Comparison of ENCODE assay signal across 19 cellular contexts in genomic region chr3:36875397-36875796, GRCh38.
DNase-seq lines count a peak whose midpoint lies in the region; ATAC-seq and TF ChIP-seq lines count a peak whose summit lies in the region.
"Had no signal": no experiment of that assay in that cellular context is flagged by ENCODE, and none has a peak within 500 bp of the region (broad histone marks: within the 10 kb centered on the region; RNA-seq: fewer than 3 reads in every experiment).

No MANE protein-coding gene starts in this region.

- DNase-seq in activated naive CD4-positive, alpha-beta T cell treated with anti-CD3 and anti-CD28 coated beads, Interleukin-2, amount 10 ng/mL, durations not matched to agents 7 days and 5 days: no peak
- no peak for DNase-seq in activated naive CD4-positive, alpha-beta T cell (lab: John Stamatoyannopoulos, UW)
- DNase-seq in T-cell (no peak), right lobe of liver (no peak)
- DNase-seq in naive thymus-derived CD8-positive, alpha-beta T cell: no peak
- no peak for DNase-seq in activated CD4-positive, CD25-positive, alpha-beta regulatory T cell treated with anti-CD3 and anti-CD28 coated beads, Interleukin-2, amount 50 U/mL, for 72 hours
- no peak for DNase-seq in activated CD8-positive, alpha-beta T cell treated with anti-CD3 and anti-CD28 coated beads, Interleukin-2, amount 10 ng/mL, durations not matched to agents 7 days and 5 days
- DNase-seq: DMS79 treated with DMSO at 0.1 percent for 48 hours, GF-D8, GM23248, KBM-7, NCI-H1092, NCI-H187, NCI-H2171, NCI-H82, SHP77 treated with DMSO at 0.1 percent for 48 hours had no signal

- 72% methylated on average over 2 of the region's 3 CpGs for WGBS in right lobe of liver (ENCODE audit: insufficient coverage, low coverage, low lambda C conversion rate, missing lambda C conversion rate)

- CTCF ChIA-PET in activated naive CD4-positive, alpha-beta T cell treated with anti-CD3 and anti-CD28 coated beads, Interleukin-2, amount 10 ng/mL, durations not matched to agents 7 days and 5 days (lab: Charles Lee): interaction anchor here (1.5 to 2.0 kb wide), 2 partner anchors 29 to 33 kb away, joined by 4 to 5 read pairs; no protein-coding TSS in a partner anchor
- CTCF ChIA-PET in T-cell (lab: Charles Lee): interaction anchor here in 1 of 2 donors (0.6 to 2.4 kb wide), 3 partner anchors 83 to 223 kb away, joined by 3 to 20 read pairs (median 3); no protein-coding TSS in a partner anchor
- CTCF ChIA-PET in activated CD8-positive, alpha-beta T cell treated with anti-CD3 and anti-CD28 coated beads, Interleukin-2, amount 10 ng/mL, durations not matched to agents 7 days and 5 days (lab: Charles Lee): interaction anchor here (2.4 to 4.1 kb wide), 3 partner anchors 31 to 82 kb away, joined by 11 to 42 read pairs (median 23); no protein-coding TSS in a partner anchor

- H3K27ac Mint-ChIP-seq in activated naive CD4-positive, alpha-beta T cell treated with anti-CD3 and anti-CD28 coated beads, Interleukin-2, amount 10 ng/mL, durations not matched to agents 7 days and 5 days: peak overlapping the region; percentile 47
- H3K27ac Mint-ChIP-seq in T-cell: peak overlapping the region; percentile 94 to 99
- peak overlapping the region; percentile 32 to 98 (median 94) for H3K27ac Mint-ChIP-seq in naive thymus-derived CD8-positive, alpha-beta T cell
- no peak overlapping the region for H3K27ac Mint-ChIP-seq in activated CD8-positive, alpha-beta T cell treated with anti-CD3 and anti-CD28 coated beads, Interleukin-2, amount 10 ng/mL, durations not matched to agents 7 days and 5 days

- peaks cover 40% of the 10 kb centered on the region for H3K4me1 Mint-ChIP-seq in activated naive CD4-positive, alpha-beta T cell treated with anti-CD3 and anti-CD28 coated beads, Interleukin-2, amount 10 ng/mL, durations not matched to agents 7 days and 5 days
- H3K4me1 Mint-ChIP-seq in T-cell: peaks cover 50 to 65% (median 55%) of the 10 kb centered on the region in 3 donors
- H3K4me1 Mint-ChIP-seq in naive thymus-derived CD8-positive, alpha-beta T cell: peaks cover 25 to 60% (median 47%) of the 10 kb centered on the region in 4 donors
- H3K4me1 Mint-ChIP-seq in activated CD8-positive, alpha-beta T cell treated with anti-CD3 and anti-CD28 coated beads, Interleukin-2, amount 10 ng/mL, durations not matched to agents 7 days and 5 days (ENCODE audit: low read depth): peaks cover 36% of the 10 kb centered on the region

- H3K4me1 ChIP-seq in right lobe of liver: peaks cover 0 to 3% (median 0%) of the 10 kb centered on the region in 4 donors

- H3K36me3 Mint-ChIP-seq in activated naive CD4-positive, alpha-beta T cell treated with anti-CD3 and anti-CD28 coated beads, Interleukin-2, amount 10 ng/mL, durations not matched to agents 7 days and 5 days: peaks cover 43% of the 10 kb centered on the region
- peaks cover 31% of the 10 kb centered on the region for H3K36me3 Mint-ChIP-seq in T-cell
- H3K36me3 Mint-ChIP-seq in naive thymus-derived CD8-positive, alpha-beta T cell: peaks cover 0 to 29% (median 2%) of the 10 kb centered on the region in 3 donors
- peaks cover 27% of the 10 kb centered on the region for H3K36me3 Mint-ChIP-seq in activated CD8-positive, alpha-beta T cell treated with anti-CD3 and anti-CD28 coated beads, Interleukin-2, amount 10 ng/mL, durations not matched to agents 7 days and 5 days (ENCODE audit: low read depth)

- no peak for TF ChIP-seq CTCF in right lobe of liver (IDR thresholded peaks at IDR 0.05)

- H3K27ac ChIP-seq in right lobe of liver: no peak overlapping the region
- H3K27ac ChIP-seq: GM23248 had no signal

- H3K4me3 Mint-ChIP-seq in activated naive CD4-positive, alpha-beta T cell treated with anti-CD3 and anti-CD28 coated beads, Interleukin-2, amount 10 ng/mL, durations not matched to agents 7 days and 5 days: no peak overlapping the region
- H3K4me3 Mint-ChIP-seq in T-cell: peak overlapping the region in 1 of 3 donors; percentile 66
- peak overlapping the region in 2 of 10 donors; percentile 29 to 31 for H3K4me3 Mint-ChIP-seq in naive thymus-derived CD8-positive, alpha-beta T cell
- H3K4me3 Mint-ChIP-seq in activated CD8-positive, alpha-beta T cell treated with anti-CD3 and anti-CD28 coated beads, Interleukin-2, amount 10 ng/mL, durations not matched to agents 7 days and 5 days: no peak overlapping the region

- H3K4me3 ChIP-seq in right lobe of liver: no peak overlapping the region
- H3K4me3 ChIP-seq: GM23248 had no signal

- no peak for ATAC-seq in T-cell (replicated peaks in 1 of 4)
- no peak for ATAC-seq in naive thymus-derived CD8-positive, alpha-beta T cell
- ATAC-seq in right lobe of liver: no peak
- ATAC-seq in HG03565 (IDR thresholded peaks at IDR 0.05; ENCODE audit: unreplicated experiment): no peak
- no peak for ATAC-seq in activated CD8-positive, alpha-beta T cell treated with anti-CD3 and anti-CD28 coated beads, Interleukin-2, amount 10 ng/mL, durations not matched to agents 7 days and 5 days
- ATAC-seq: HCT116 had no signal

- no peaks in the 10 kb centered on the region for H3K36me3 ChIP-seq in right lobe of liver

- POLR2A ChIA-PET in T-cell (lab: Charles Lee): interaction anchor here in 1 of 2 donors (0.6 kb wide), 1 partner anchor 60 kb away, joined by 14 read pairs; no protein-coding TSS in a partner anchor
- POLR2A ChIA-PET in naive thymus-derived CD8-positive, alpha-beta T cell (lab: Charles Lee): interaction anchor here (2.0 kb wide), 1 partner anchor 69 kb away, joined by 12 read pairs; the partner anchor contains the start of gene TRANK1
- POLR2A ChIA-PET in activated CD8-positive, alpha-beta T cell treated with anti-CD3 and anti-CD28 coated beads, Interleukin-2, amount 10 ng/mL, durations not matched to agents 7 days and 5 days (lab: Charles Lee): interaction anchor here (2.9 kb wide), 1 partner anchor 32 kb away, joined by 16 read pairs; no protein-coding TSS in a partner anchor

- intact Hi-C loops in right lobe of liver (cut with DNase I): no loop called here

- no peak for TF ChIP-seq POLR2A in right lobe of liver (IDR thresholded peaks at IDR 0.05)

- H3K27me3 Mint-ChIP-seq in activated naive CD4-positive, alpha-beta T cell treated with anti-CD3 and anti-CD28 coated beads, Interleukin-2, amount 10 ng/mL, durations not matched to agents 7 days and 5 days: peaks cover 3% of the 10 kb centered on the region
- H3K27me3 Mint-ChIP-seq in T-cell: no peaks in the 10 kb centered on the region
- no peaks in the 10 kb centered on the region for H3K27me3 Mint-ChIP-seq in naive thymus-derived CD8-positive, alpha-beta T cell
- H3K27me3 Mint-ChIP-seq in activated CD8-positive, alpha-beta T cell treated with anti-CD3 and anti-CD28 coated beads, Interleukin-2, amount 10 ng/mL, durations not matched to agents 7 days and 5 days (ENCODE audit: low read depth): no peaks in the 10 kb centered on the region

- no peaks in the 10 kb centered on the region for H3K9me3 ChIP-seq in right lobe of liver

- H3K9me3 Mint-ChIP-seq in activated naive CD4-positive, alpha-beta T cell treated with anti-CD3 and anti-CD28 coated beads, Interleukin-2, amount 10 ng/mL, durations not matched to agents 7 days and 5 days: no peaks in the 10 kb centered on the region
- no peaks in the 10 kb centered on the region for H3K9me3 Mint-ChIP-seq in T-cell
- H3K9me3 Mint-ChIP-seq in naive thymus-derived CD8-positive, alpha-beta T cell: no peaks in the 10 kb centered on the region
- no peaks in the 10 kb centered on the region for H3K9me3 Mint-ChIP-seq in activated CD8-positive, alpha-beta T cell treated with anti-CD3 and anti-CD28 coated beads, Interleukin-2, amount 10 ng/mL, durations not matched to agents 7 days and 5 days (ENCODE audit: insufficient read depth)
- H3K9me3 Mint-ChIP-seq: CD14-positive monocyte had no signal

- H3K27me3 ChIP-seq in right lobe of liver: no peaks in the 10 kb centered on the region
